ENCODE assay signal across 2 cellular contexts in the genomic region with DNA sequence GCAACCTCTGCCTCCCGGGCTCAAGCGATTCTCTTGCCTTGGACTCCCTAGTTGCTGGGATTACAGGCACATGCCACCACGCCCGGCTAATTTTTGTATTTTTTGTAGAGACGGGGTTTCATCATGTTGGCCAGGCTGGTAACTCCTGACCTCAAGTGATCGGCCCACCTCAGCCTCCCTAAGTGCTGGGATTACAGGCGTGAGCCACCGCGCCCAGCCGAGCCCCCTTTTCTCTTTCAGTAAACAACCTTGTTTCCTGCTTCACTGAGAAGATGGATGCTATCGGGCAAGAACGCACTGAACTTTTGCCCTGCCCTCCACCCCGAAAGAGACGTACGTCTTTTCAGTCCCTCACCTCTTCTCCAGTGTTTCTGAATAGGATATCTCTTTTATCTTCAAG. TPM values are rescaled to one million over a fixed set of nuclear protein-coding genes. Genes with fewer than 3 reads are reported as not detected.
"Had no signal": no experiment of that assay in that cellular context is flagged by ENCODE, and none has a peak within 500 bp of the region (broad histone marks: within the 10 kb centered on the region; RNA-seq: fewer than 3 reads in every experiment).

No MANE protein-coding gene starts in this region.

RNA-seq across cellular contexts. Expression of a gene that starts 59.6 kb away (rescaled TPM):
- total RNA-seq: G401, GM12878 had no signal
